In genomic region chr10:47237316-47238260, GRCh38 we compare ENCODE assay signal across 2 cellular contexts.
TF ChIP-seq lines count a peak whose summit lies in the region.

No MANE protein-coding gene starts in this region.

TF ChIP-seq in GM23338, 12 proteins besides CTCF, POLR2A, EP300 and RAD21:
- TF ChIP-seq ZNF331 (CRISPR knock-in tag; IDR thresholded peaks at IDR 0.05; ENCODE audit: low read depth) (no peak), EZH2 (IDR thresholded peaks at IDR 0.05; ENCODE audit: low read depth, unreplicated experiment) (no peak), REST (IDR thresholded peaks at IDR 0.05; ENCODE audit: unreplicated experiment) (no peak), STAT1 (IDR thresholded peaks at IDR 0.05; ENCODE audit: unreplicated experiment) (no peak), EZH2phosphoT487 (IDR thresholded peaks at IDR 0.05; ENCODE audit: unreplicated experiment) (no peak), ZNF462 (CRISPR knock-in tag; IDR thresholded peaks at IDR 0.05) (no peak), ZNF114 (CRISPR knock-in tag; IDR thresholded peaks at IDR 0.05) (no peak), ETS1 (IDR thresholded peaks at IDR 0.05) (no peak), JUNB (IDR thresholded peaks at IDR 0.05; ENCODE audit: unreplicated experiment) (no peak)

TF ChIP-seq in K562, 482 proteins besides CTCF, POLR2A, EP300 and RAD21:
- TF ChIP-seq ARID3B (CRISPR knock-in tag; IDR thresholded peaks at IDR 0.05; ENCODE audit: borderline replicate concordance) (no peak), SAFB (IDR thresholded peaks at IDR 0.05; ENCODE audit: borderline replicate concordance, low read depth, low read length) (no peak), RBM34 (IDR thresholded peaks at IDR 0.05; ENCODE audit: borderline replicate concordance, insufficient read depth, low read length) (no peak), ZNF41 (CRISPR knock-in tag; conservative IDR thresholded peaks at IDR 0.05) (no peak), SMAD2 (IDR thresholded peaks at IDR 0.05; ENCODE audit: low read depth, low read length) (no peak), CBX8 (IDR thresholded peaks at IDR 0.05; ENCODE audit: borderline replicate concordance, extremely low read depth, low read depth, low read length, poor library complexity, severe bottlenecking) (no peak), ZNF436 (CRISPR knock-in tag; IDR thresholded peaks at IDR 0.05) (no peak), NR4A1 (CRISPR knock-in tag; IDR thresholded peaks at IDR 0.05) (no peak), NR4A1 (tag; IDR thresholded peaks at IDR 0.05) (no peak), SRSF9 (IDR thresholded peaks at IDR 0.05; ENCODE audit: borderline replicate concordance, low read depth, low read length) (no peak), ZNF280A (IDR thresholded peaks at IDR 0.05; ENCODE audit: low read depth, partially characterized antibody) (no peak), EHMT2 (IDR thresholded peaks at IDR 0.05) (no peak), LCOR (CRISPR knock-in tag; IDR thresholded peaks at IDR 0.05) (no peak)
TF ChIP-seq in K562: peak in this region for 0.
